ENCODE assay signal across 8 cellular contexts in genomic region chr10:22002531-22003110, GRCh38. TPM values are rescaled to one million over a fixed set of nuclear protein-coding genes. Genes with fewer than 3 reads are reported as not detected.
DNase-seq lines count a peak whose midpoint lies in the region; ATAC-seq, FAIRE-seq and TF ChIP-seq lines count a peak whose summit lies in the region.

No MANE protein-coding gene starts in this region.

- DNase-seq in AG08395 (ENCODE audit: low spot score) (peak; percentile 38), GM18507 (ENCODE audit: extremely low spot score, insufficient read length, low read depth) (no peak), RKO (ENCODE audit: low spot score) (peak; percentile 72), memory B cell (ENCODE audit: low spot score in 2 of 2) (no peak), upper lobe of left lung (no peak), KG1 (lab: John Stamatoyannopoulos, UW) (no peak)

- TF ChIP-seq CTCF in upper lobe of left lung (IDR thresholded peaks at IDR 0.05): no peak

- H3K27me3 Mint-ChIP-seq in dendritic cell treated with granulocyte-macrophage colony-stimulating factor and Interleukin-4, amounts not matched to agents 40 ng/mL and 50 ng/mL, for 4 days: no peaks in the 10 kb centered on the region
- H3K27me3 Mint-ChIP-seq in memory B cell: no peaks in the 10 kb centered on the region

- no peaks in the 10 kb centered on the region for H3K9me3 ChIP-seq in upper lobe of left lung

- intact Hi-C loops in dendritic cell treated with granulocyte-macrophage colony-stimulating factor and Interleukin-4, amounts not matched to agents 40 ng/mL and 50 ng/mL, for 4 days (cut with micrococcal nuclease): loop anchor here (2.0 to 10.0 kb wide), 4 partner anchors 248 to 712 kb away; partner anchors contain the start of genes COMMD3 and PIP4K2A

- H3K27ac Mint-ChIP-seq in dendritic cell treated with granulocyte-macrophage colony-stimulating factor and Interleukin-4, amounts not matched to agents 40 ng/mL and 50 ng/mL, for 4 days: peak overlapping the region; percentile 87
- H3K27ac Mint-ChIP-seq in memory B cell: peak overlapping the region; percentile 94

- no peak for TF ChIP-seq EP300 in upper lobe of left lung (IDR thresholded peaks at IDR 0.05)

- H3K27me3 ChIP-seq in upper lobe of left lung: no peaks in the 10 kb centered on the region

- no peak for TF ChIP-seq POLR2A in upper lobe of left lung (IDR thresholded peaks at IDR 0.05)

- H3K27ac ChIP-seq in upper lobe of left lung: peak overlapping the region; percentile 94 to 99 (median 98)

- peak; percentile 67 for FAIRE-seq in GM18507 (lab: Jason Lieb, UNC)

- WGBS in upper lobe of left lung, 2 donors: 0 to 1% methylated on average over 14 of the region's 17 CpGs

- H3K4me3 Mint-ChIP-seq in dendritic cell treated with granulocyte-macrophage colony-stimulating factor and Interleukin-4, amounts not matched to agents 40 ng/mL and 50 ng/mL, for 4 days: peak overlapping the region; percentile 90
- peak overlapping the region; percentile 98 for H3K4me3 Mint-ChIP-seq in memory B cell

- H3K4me1 Mint-ChIP-seq in dendritic cell treated with granulocyte-macrophage colony-stimulating factor and Interleukin-4, amounts not matched to agents 40 ng/mL and 50 ng/mL, for 4 days (ENCODE audit: low read depth): peaks cover 23% of the 10 kb centered on the region
- H3K4me1 Mint-ChIP-seq in memory B cell: peaks cover 27% of the 10 kb centered on the region

- H3K4me3 ChIP-seq in upper lobe of left lung: peak overlapping the region; percentile 77 to 97 (median 90)

- no peaks in the 10 kb centered on the region for H3K36me3 ChIP-seq in upper lobe of left lung

- H3K36me3 Mint-ChIP-seq in dendritic cell treated with granulocyte-macrophage colony-stimulating factor and Interleukin-4, amounts not matched to agents 40 ng/mL and 50 ng/mL, for 4 days (ENCODE audit: low read depth): peaks cover 12% of the 10 kb centered on the region
- H3K36me3 Mint-ChIP-seq in memory B cell: no peaks in the 10 kb centered on the region

- H3K9me3 Mint-ChIP-seq in dendritic cell treated with granulocyte-macrophage colony-stimulating factor and Interleukin-4, amounts not matched to agents 40 ng/mL and 50 ng/mL, for 4 days: no peaks in the 10 kb centered on the region
- no peaks in the 10 kb centered on the region for H3K9me3 Mint-ChIP-seq in memory B cell

- peaks cover 4 to 22% (median 15%) of the 10 kb centered on the region in 4 donors for H3K4me1 ChIP-seq in upper lobe of left lung

- ATAC-seq in HG02938 (IDR thresholded peaks at IDR 0.05; ENCODE audit: unreplicated experiment) (peak; percentile 19), memory B cell (ENCODE audit: low read depth) (no peak), upper lobe of left lung (ENCODE audit: low FRiP score in 2 of 2) (peak in 1 of 2 donors; percentile 41)

RNA-seq across cellular contexts. Expression of gene DNAJC1, which starts 0.9 kb away (rescaled TPM):
- total RNA-seq in upper lobe of left lung: 100 to 1,000 TPM in 1 of 6 donors, 10 to 100 TPM in 5; 30.8 to 106 (median 74.1) TPM

Comparison
In these comparisons a context has a peak if more than half of its experiments do, and no peak if none do; other contexts are left out.
1. DNase-seq: peak in AG08395 (single experiment) and RKO (single experiment); none in GM18507 (single experiment), memory B cell (0 of 2), upper lobe of left lung (0 of 2) and KG1 (single experiment).